8 cellular contexts compared by ENCODE assay signal in the genomic region with DNA sequence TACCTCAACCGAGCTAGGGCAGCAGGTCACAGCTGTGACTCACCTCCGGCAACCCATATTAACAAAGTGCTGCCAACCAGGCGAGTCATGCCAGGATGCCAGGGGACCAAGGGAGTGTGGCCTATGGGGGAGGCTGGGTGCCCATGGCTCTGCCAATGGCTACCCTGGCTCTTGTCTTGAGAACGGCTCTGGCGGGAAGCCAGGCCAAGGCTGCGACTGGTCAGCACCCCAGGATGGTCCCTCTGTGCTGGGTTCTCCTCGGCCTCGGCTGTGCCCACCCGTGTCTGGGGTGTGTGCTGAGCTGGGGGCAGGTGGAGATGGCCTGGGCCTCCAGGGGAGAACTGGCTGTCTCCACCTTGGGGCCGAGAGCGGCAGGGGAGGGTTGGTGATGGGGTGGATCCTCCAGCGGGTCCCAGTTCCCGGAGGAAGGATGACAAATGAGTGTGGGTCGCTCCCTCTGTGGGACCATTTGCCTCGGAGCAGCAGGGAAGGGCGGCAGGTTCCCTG.
DNase-seq lines count a peak whose midpoint lies in the region; ATAC-seq lines count a peak whose summit lies in the region.

No MANE protein-coding gene starts in this region.

- peak; percentile 86 for ATAC-seq in esophagus mucosa

- peak; percentile 17 for DNase-seq in stimulated activated CD4-positive, alpha-beta T cell treated with anti-CD3 and anti-CD28 coated beads, Interleukin-4, amount 100 ng/mL, for 1 hour
- DNase-seq in stimulated activated CD4-positive, alpha-beta T cell treated with anti-CD3 and anti-CD28 coated beads, Interleukin-12 subunit alpha, Interleukin-12 subunit beta, amount 100 ng/mL, for 4 hours, result no peak
- DNase-seq in RPMI7951 (ENCODE audit: low read depth) (peak; percentile 65), posterior vena cava (ENCODE audit: low spot score) (peak; percentile 83), DMS79 (lab: John Stamatoyannopoulos, UW) (no peak), nucleus accumbens (lab: John Stamatoyannopoulos, UW) (no peak), activated gamma-delta T cell treated with Interleukin-2 at 50 U/mL for 16 hours (no peak)

- intact Hi-C loops in posterior vena cava (cut with DNase I), result loop anchor here (5.0 kb wide), 2 partner anchors 264 to 709 kb away; a partner anchor contains a TSS

Comparison
In these comparisons a context has a peak if more than half of its experiments do, and no peak if none do; other contexts are left out.
1. DNase-seq: peak in stimulated activated CD4-positive, alpha-beta T cell treated with anti-CD3 and anti-CD28 coated beads, Interleukin-4, amount 100 ng/mL, for 1 hour (single experiment), RPMI7951 (single experiment) and posterior vena cava (single experiment); none in stimulated activated CD4-positive, alpha-beta T cell treated with anti-CD3 and anti-CD28 coated beads, Interleukin-12 subunit alpha, Interleukin-12 subunit beta, amount 100 ng/mL, for 4 hours (single experiment), DMS79 (single experiment), nucleus accumbens (0 of 56) and activated gamma-delta T cell treated with Interleukin-2 at 50 U/mL for 16 hours (single experiment).